ENCODE assay signal across 10 cellular contexts in genomic region chr9:133122935-133123611, GRCh38. TPM values are rescaled to one million over a fixed set of nuclear protein-coding genes. Genes with fewer than 3 reads are reported as not detected.
DNase-seq lines count a peak whose midpoint lies in the region; ATAC-seq and TF ChIP-seq lines count a peak whose summit lies in the region.
"Had no signal": no experiment of that assay in that cellular context is flagged by ENCODE, and none has a peak within 500 bp of the region (broad histone marks: within the 10 kb centered on the region; RNA-seq: fewer than 3 reads in every experiment).

No MANE protein-coding gene starts in this region.

- intact Hi-C loops in aorta (cut with DNase I): no loop called here

- no peak overlapping the region for H3K4ac ChIP-seq in neuronal stem cell (ENCODE audit: low read length)

- no peak overlapping the region for H2BK12ac ChIP-seq in neuronal stem cell (ENCODE audit: low read length)

- H3K79me2 ChIP-seq in MM.1S (ENCODE audit: low read length): peaks cover 11% of the 10 kb centered on the region; the same call in 1 of the 2 replicates

- H4K8ac ChIP-seq in neuronal stem cell (ENCODE audit: low read depth, low read length): no peak overlapping the region

- H3F3A ChIP-seq in MM.1S (ENCODE audit: insufficient read depth, low read length): peaks cover 6% of the 10 kb centered on the region; the same call in 1 of the 2 replicates

- H3K4me3 ChIP-seq in BLaER1 (no peak overlapping the region), neuronal stem cell (ENCODE audit: low read length in 2 of 2) (peak overlapping the region in 1 of 2 donors; percentile 11), aorta (ENCODE audit: low read length in 2 of 2) (no peak overlapping the region), MM.1S (ENCODE audit: low read length) (no peak overlapping the region)

- H3K27ac ChIP-seq in BLaER1: peak overlapping the region; percentile 72
- H3K27ac ChIP-seq in neuronal stem cell (replicated peaks; ENCODE audit: low read length): peak overlapping the region; percentile 33
- H3K27ac ChIP-seq in aorta (ENCODE audit: low read depth in 1 of 2, low read length in 2 of 2): no peak overlapping the region
- H3K27ac ChIP-seq in MM.1S (ENCODE audit: low read length): no peak overlapping the region

- H3K4me2 ChIP-seq in BLaER1 (peak overlapping the region; percentile 95), neuronal stem cell (ENCODE audit: insufficient read depth, low read length, poor library complexity, severe bottlenecking) (no peak overlapping the region), MM.1S (ENCODE audit: low read depth, low read length) (no peak overlapping the region)

- no peak overlapping the region for H2BK15ac ChIP-seq in neuronal stem cell (ENCODE audit: low read length)

- no peak overlapping the region for H4K91ac ChIP-seq in neuronal stem cell (ENCODE audit: low read depth, low read length, poor library complexity)

- H2AFZ ChIP-seq in neuronal stem cell (ENCODE audit: low read length) (peak overlapping the region; percentile 65), MM.1S (ENCODE audit: low read length) (no peak overlapping the region)

- peaks cover 97% of the 10 kb centered on the region for H3K4me1 ChIP-seq in BLaER1
- peaks cover 30 to 39% of the 10 kb centered on the region in 2 donors for H3K4me1 ChIP-seq in neuronal stem cell (ENCODE audit: control insufficient read depth in 2 of 2, insufficient read depth in 1 of 2, low read depth in 1 of 2, low read length in 2 of 2)
- H3K4me1 ChIP-seq in aorta (ENCODE audit: control insufficient read depth in 1 of 2, insufficient read depth in 2 of 2, low read length in 2 of 2): no peaks in the 10 kb centered on the region
- H3K4me1 ChIP-seq in MM.1S (ENCODE audit: low read length): 0 out of 2 replicates have a peak, but pooled peaks cover 3% of the 10 kb centered on the region

- peaks cover 19% of the 10 kb centered on the region for H3K36me3 Mint-ChIP-seq in endothelial cell (ENCODE audit: low read depth, unreplicated experiment)

- no peak overlapping the region for H2BK5ac ChIP-seq in neuronal stem cell (ENCODE audit: low read length)

- H3K36me3 ChIP-seq in BLaER1 (peaks cover 13% of the 10 kb centered on the region), neuronal stem cell (replicated peaks in 1 of 2; ENCODE audit: control insufficient read depth in 2 of 2, insufficient read depth in 2 of 2, low read length in 2 of 2) (peaks cover 0 to 5% of the 10 kb centered on the region in 2 donors), aorta (ENCODE audit: control insufficient read depth in 1 of 2, insufficient read depth in 2 of 2, low read length in 1 of 2) (no peaks in the 10 kb centered on the region), MM.1S (replicated peaks; ENCODE audit: insufficient read depth, low read length) (no peaks in the 10 kb centered on the region)

- peaks cover 98% of the 10 kb centered on the region for H4K20me1 ChIP-seq in BLaER1
- no peaks in the 10 kb centered on the region for H4K20me1 ChIP-seq in MM.1S (ENCODE audit: insufficient read depth, low read length)

- H3K4me3 Mint-ChIP-seq in endothelial cell (ENCODE audit: unreplicated experiment): no peak overlapping the region

- ATAC-seq in aorta (ENCODE audit: low FRiP score): no peak
- ATAC-seq in esophagus mucosa: no peak

- peaks cover 19% of the 10 kb centered on the region for H3K27me3 Mint-ChIP-seq in endothelial cell (ENCODE audit: unreplicated experiment)

- peaks cover 49% of the 10 kb centered on the region for H3K4me1 Mint-ChIP-seq in endothelial cell (ENCODE audit: unreplicated experiment)

- H3K9me3 Mint-ChIP-seq in endothelial cell (ENCODE audit: unreplicated experiment): no peaks in the 10 kb centered on the region

- peak overlapping the region; percentile 27 for H2AK5ac ChIP-seq in neuronal stem cell (ENCODE audit: low read depth, low read length)

- no peak overlapping the region for H2BK120ac ChIP-seq in neuronal stem cell (ENCODE audit: low read depth, low read length)

- DNase-seq in OCI-M1 (lab: John Stamatoyannopoulos, UW) (peak; percentile 91), endothelial cell (ENCODE audit: low spot score) (no peak), neuronal stem cell (ENCODE audit: low spot score) (no peak), aorta (no peak), NCI-H2081 treated with DMSO at 0.1 percent for 48 hours (lab: John Stamatoyannopoulos, UW) (no peak), MM.1S (no peak)
- DNase-seq: GF-D8, NCI-H2029 had no signal

- H3K18ac ChIP-seq in neuronal stem cell (ENCODE audit: low read length): no peak overlapping the region

- no peaks in the 10 kb centered on the region for H3K9me2 ChIP-seq in MM.1S (replicated peaks; ENCODE audit: insufficient read depth, low read length)

- no peak overlapping the region for H3K14ac ChIP-seq in neuronal stem cell (ENCODE audit: low read length)

- TF ChIP-seq CTCF in endothelial cell (IDR thresholded peaks at IDR 0.05; ENCODE audit: unreplicated experiment) (no peak), MM.1S (IDR thresholded peaks at IDR 0.05; ENCODE audit: low read length) (no peak)

- H3K79me1 ChIP-seq in neuronal stem cell (ENCODE audit: low read depth, low read length): peaks cover 17% of the 10 kb centered on the region

- H3K9me3 ChIP-seq in BLaER1 (no peaks in the 10 kb centered on the region), neuronal stem cell (replicated peaks in 1 of 2; ENCODE audit: control insufficient read depth in 2 of 2, insufficient read depth in 1 of 2, low read depth in 1 of 2, low read length in 2 of 2) (no peaks in the 10 kb centered on the region), aorta (ENCODE audit: control insufficient read depth, low read length) (no peaks in the 10 kb centered on the region), MM.1S (replicated peaks; ENCODE audit: insufficient read depth, low read length) (no peaks in the 10 kb centered on the region)

- no peak overlapping the region for H3K23ac ChIP-seq in neuronal stem cell (ENCODE audit: low read depth, low read length, poor library complexity)

- WGBS in neuronal stem cell (ENCODE audit: extremely low coverage in 2 of 2, insufficient read length in 2 of 2, insufficient replicate concordance in 1 of 2), 2 donors: no CpG with 5 or more reads among the region's 19 CpGs
- 68 to 75% methylated on average over 19 of the region's 19 CpGs for WGBS in aorta, 2 donors

- H3K9ac ChIP-seq in BLaER1 (peak overlapping the region; percentile 56), neuronal stem cell (ENCODE audit: low read depth, low read length, poor library complexity) (no peak overlapping the region), MM.1S (ENCODE audit: low read length) (no peak overlapping the region)

- peak overlapping the region; percentile 52 for H3K27ac Mint-ChIP-seq in endothelial cell (ENCODE audit: unreplicated experiment)

- no peaks in the 10 kb centered on the region for H3K27me3 ChIP-seq in BLaER1
- H3K27me3 ChIP-seq in neuronal stem cell (ENCODE audit: control insufficient read depth in 3 of 3, insufficient read depth in 3 of 3, low read depth in 1 of 3, low read length in 3 of 3): peaks cover 0 to 2% (median 0%) of the 10 kb centered on the region in 3 experiments
- no peaks in the 10 kb centered on the region for H3K27me3 ChIP-seq in aorta (ENCODE audit: control insufficient read depth in 1 of 2, insufficient read depth in 2 of 2, low read length in 1 of 2)
- H3K27me3 ChIP-seq in MM.1S (replicated peaks; ENCODE audit: insufficient read depth, low read length): no peaks in the 10 kb centered on the region

RNA-seq across cellular contexts. Expression of gene RALGDS, which starts 2.0 kb away (rescaled TPM):
- total RNA-seq in endothelial cell (ENCODE audit: unreplicated experiment) (80.6 TPM), aorta (10 to 100 TPM; 32.7 to 61.2 TPM), esophagus mucosa (35.0 TPM)
- 48.3 TPM for polyA plus RNA-seq in neuronal stem cell (2013, experiment 1 of 2)
- 47.0 TPM for polyA plus RNA-seq in neuronal stem cell (2013, experiment 2 of 2)
- polyA plus RNA-seq in aorta: 10 to 100 TPM; 19.4 to 20.0 TPM

RNA-seq across cellular contexts. Expression of gene GBGT1, which starts 40.6 kb away (rescaled TPM):
- total RNA-seq in endothelial cell (ENCODE audit: unreplicated experiment): 98.4 TPM
- 2.2 TPM for polyA plus RNA-seq in neuronal stem cell (2013, experiment 1 of 2)
- polyA plus RNA-seq in neuronal stem cell (2013, experiment 2 of 2): 1.8 TPM
- total RNA-seq in aorta: 10 to 100 TPM; 12.9 to 28.9 TPM
- polyA plus RNA-seq in aorta: 1 to 10 TPM; 2.8 to 5.5 TPM
- total RNA-seq in esophagus mucosa: 2.0 TPM

Comparison
In these comparisons a context has a peak if more than half of its experiments do, and no peak if none do; other contexts are left out.
1. H3K27ac ChIP-seq: peak in BLaER1 (single experiment) and neuronal stem cell (single experiment); none in aorta (0 of 2) and MM.1S (single experiment).